10 cellular contexts compared by ENCODE assay signal in the genomic region with DNA sequence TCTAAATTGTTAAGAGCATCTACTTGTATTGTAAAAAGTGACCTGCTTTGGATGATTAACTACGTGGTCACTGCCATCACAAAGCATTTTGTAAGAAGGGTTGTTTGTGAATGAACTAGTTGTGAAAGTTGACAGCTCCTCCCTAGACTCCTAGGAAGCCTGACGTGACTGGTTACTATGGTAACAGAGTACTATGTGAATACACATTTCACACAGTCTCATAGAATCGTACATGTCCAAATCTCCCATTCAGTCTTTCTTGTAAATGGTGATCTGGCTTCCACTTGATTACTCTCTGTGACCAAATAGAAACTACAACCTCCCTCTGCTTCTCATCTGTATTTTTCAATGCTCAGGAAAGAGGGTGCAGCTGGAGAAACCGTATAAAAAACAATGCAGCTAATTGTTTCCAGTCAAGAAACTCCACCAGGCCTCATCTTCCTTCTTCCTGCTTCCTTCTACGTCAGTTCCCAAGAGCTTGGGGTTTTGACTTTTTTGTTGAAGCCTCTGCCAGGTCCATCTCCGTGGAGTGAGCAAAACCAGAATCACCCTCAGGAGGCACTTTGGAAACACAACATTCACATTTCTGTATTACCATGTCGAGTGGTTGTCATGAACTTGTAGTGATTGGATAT.
A peak's percentile ranks its signal among the peaks of the same experiment; 100 is the strongest.
DNase-seq lines count a peak whose midpoint lies in the region; TF ChIP-seq lines count a peak whose summit lies in the region.
"Had no signal": no experiment of that assay in that cellular context is flagged by ENCODE, and none has a peak within 500 bp of the region (broad histone marks: within the 10 kb centered on the region; RNA-seq: fewer than 3 reads in every experiment).

No MANE protein-coding gene starts in this region.

- POLR2A ChIA-PET in GM10248 (lab: Yijun Ruan, JAX): no interaction called here

- CTCF ChIA-PET in Calu3 (lab: Charles Lee): no interaction called here
- CTCF ChIA-PET in GM10248 (lab: Yijun Ruan, JAX): interaction anchor here (1.5 kb wide), 1 partner anchor 7 kb away, joined by 3 read pairs; no protein-coding TSS in a partner anchor

- no peaks in the 10 kb centered on the region for H3K4me1 Mint-ChIP-seq in Calu3 (ENCODE audit: low read depth, unreplicated experiment)

- no peak overlapping the region for H3K9ac ChIP-seq in OCI-LY3 (ENCODE audit: low read length)
- H3K9ac ChIP-seq in fibroblast of lung (ENCODE audit: insufficient read depth, low read length): no peak overlapping the region

- H3K4me2 ChIP-seq in OCI-LY3 (ENCODE audit: low read length): no peak overlapping the region
- no peak overlapping the region for H3K4me2 ChIP-seq in fibroblast of lung (ENCODE audit: extremely low read depth, insufficient read depth, low read length)
- H3K4me2 ChIP-seq in osteoblast (ENCODE audit: insufficient read depth, low read length): peak overlapping the region; percentile 32

- DNase-seq in GM12865 (ENCODE audit: low read depth): peak; percentile 2
- DNase-seq in fibroblast of lung (ENCODE audit: low read depth in 2 of 2): peak; percentile 71 to 83
- peak; percentile 86 for DNase-seq in osteoblast (ENCODE audit: insufficient read length, low spot score, missing footprints)
- no peak for DNase-seq in NCI-H2171 (lab: John Stamatoyannopoulos, UW)
- DNase-seq in Calu3: no peak
- DNase-seq in AML-193 (lab: John Stamatoyannopoulos, UW): no peak
- no peak for DNase-seq in GM10248 (ENCODE audit: extremely low spot score)
- DNase-seq: activated effector memory CD4-positive, alpha-beta T cell treated with Interleukin-2 at 50 U/mL for 16 hours; NCI-H187 had no signal

- H3K36me3 ChIP-seq in OCI-LY3 (replicated peaks; ENCODE audit: low read depth, low read length) (no peaks in the 10 kb centered on the region), fibroblast of lung (ENCODE audit: control insufficient read depth, insufficient read depth, low read length) (no peaks in the 10 kb centered on the region), osteoblast (ENCODE audit: insufficient read depth, low read length) (no peaks in the 10 kb centered on the region)

- H3K4me1 ChIP-seq in OCI-LY3 (ENCODE audit: low read length) (no peaks in the 10 kb centered on the region), fibroblast of lung (ENCODE audit: control insufficient read depth, extremely low read depth, insufficient read depth, low read length) (no peaks in the 10 kb centered on the region), osteoblast (ENCODE audit: insufficient read depth, low read length) (peaks cover 31% of the 10 kb centered on the region)

- no peaks in the 10 kb centered on the region for H3K36me3 Mint-ChIP-seq in Calu3 (ENCODE audit: insufficient read depth, unreplicated experiment)

- no peak for TF ChIP-seq CTCF in GM12865 (IDR thresholded peaks at IDR 0.05; ENCODE audit: insufficient read depth, low read depth, low read length, missing control alignments)
- no peak for TF ChIP-seq CTCF in OCI-LY3 (IDR thresholded peaks at IDR 0.05; ENCODE audit: low read depth, low read length)
- TF ChIP-seq CTCF in fibroblast of lung (conservative IDR thresholded peaks at IDR 0.05 in 1 of 2, IDR thresholded peaks at IDR 0.05 in 1 of 2; ENCODE audit: low read depth in 1 of 2, low read length in 2 of 2): no peak
- TF ChIP-seq CTCF in osteoblast (IDR thresholded peaks at IDR 0.05; ENCODE audit: extremely low read depth, low read depth, low read length): no peak
- TF ChIP-seq CTCF in Calu3 (IDR thresholded peaks at IDR 0.05; ENCODE audit: unreplicated experiment): no peak
- TF ChIP-seq CTCF in GM10248 (IDR thresholded peaks at IDR 0.05; ENCODE audit: control extremely low read depth, extremely low read depth, low read depth, missing control alignments): no peak

- no TSS peak for BruUV-seq in Calu3 (replicated peaks; lab: Mats Ljungman, UMichigan)

- no peak overlapping the region for H3K4me3 ChIP-seq in GM12865 (ENCODE audit: low read depth, low read length)
- H3K4me3 ChIP-seq in OCI-LY3 (ENCODE audit: low read length): no peak overlapping the region
- no peak overlapping the region for H3K4me3 ChIP-seq in fibroblast of lung (replicated peaks in 1 of 4; ENCODE audit: control extremely low read depth in 1 of 4, insufficient read depth in 1 of 4, low read depth in 3 of 4, low read length in 4 of 4)
- peak overlapping the region; percentile 20 for H3K4me3 ChIP-seq in osteoblast (ENCODE audit: insufficient read depth, low read length)

- no peak overlapping the region for H3K27ac Mint-ChIP-seq in Calu3 (ENCODE audit: unreplicated experiment)

- H2AFZ ChIP-seq in OCI-LY3 (ENCODE audit: low read depth, low read length): peak overlapping the region; percentile 26; the same call in 1 of the 2 replicates
- no peak overlapping the region for H2AFZ ChIP-seq in fibroblast of lung (ENCODE audit: low read length)
- peak overlapping the region; percentile 73 for H2AFZ ChIP-seq in osteoblast (ENCODE audit: low read length)

- H3K79me2 ChIP-seq in OCI-LY3 (ENCODE audit: low read length) (no peaks in the 10 kb centered on the region), fibroblast of lung (ENCODE audit: control insufficient read depth, insufficient read depth, low read length) (no peaks in the 10 kb centered on the region), osteoblast (ENCODE audit: insufficient read depth, low read length) (no peaks in the 10 kb centered on the region)

- H3K27me3 ChIP-seq in OCI-LY3 (ENCODE audit: low read depth, low read length) (no peaks in the 10 kb centered on the region), fibroblast of lung (ENCODE audit: control insufficient read depth, insufficient read depth, low read length) (no peaks in the 10 kb centered on the region), osteoblast (ENCODE audit: insufficient read depth, low read length) (no peaks in the 10 kb centered on the region)

- H3K27me3 Mint-ChIP-seq in Calu3 (ENCODE audit: unreplicated experiment): no peaks in the 10 kb centered on the region

- H3K9me3 Mint-ChIP-seq in Calu3 (ENCODE audit: low read depth, unreplicated experiment): no peaks in the 10 kb centered on the region

- no peaks in the 10 kb centered on the region for H3K9me3 ChIP-seq in OCI-LY3 (ENCODE audit: insufficient read depth, low read length)
- H3K9me3 ChIP-seq in fibroblast of lung (ENCODE audit: control insufficient read depth, insufficient read depth, low read depth, low read length): no peaks in the 10 kb centered on the region
- no peaks in the 10 kb centered on the region for H3K9me3 ChIP-seq in osteoblast (ENCODE audit: low read depth, low read length)

- intact Hi-C loops in Calu3 (cut with micrococcal nuclease; ENCODE audit: unreplicated experiment): no loop called here

- H4K20me1 ChIP-seq in OCI-LY3 (ENCODE audit: insufficient read depth, low read length) (no peaks in the 10 kb centered on the region), fibroblast of lung (ENCODE audit: control insufficient read depth, extremely low read depth, insufficient read depth, low read length) (no peaks in the 10 kb centered on the region), osteoblast (ENCODE audit: insufficient read depth, low read length) (no peaks in the 10 kb centered on the region)

- no peak overlapping the region for H3K27ac ChIP-seq in OCI-LY3 (ENCODE audit: low read length)
- no peak overlapping the region for H3K27ac ChIP-seq in fibroblast of lung (ENCODE audit: insufficient read depth, low read length)
- H3K27ac ChIP-seq in osteoblast (ENCODE audit: low read depth, low read length): peak overlapping the region; percentile 76

- H3K4me3 Mint-ChIP-seq in Calu3 (ENCODE audit: low read depth, unreplicated experiment): no peak overlapping the region

Comparison
In these comparisons a context has a peak if more than half of its experiments do, and no peak if none do; other contexts are left out.
1. DNase-seq: peak in GM12865 (single experiment), fibroblast of lung (2 of 2) and osteoblast (single experiment); none in NCI-H2171 (single experiment), Calu3 (single experiment), AML-193 (0 of 2) and GM10248 (single experiment).